ENCODE assay signal across 18 cellular contexts in the genomic region with DNA sequence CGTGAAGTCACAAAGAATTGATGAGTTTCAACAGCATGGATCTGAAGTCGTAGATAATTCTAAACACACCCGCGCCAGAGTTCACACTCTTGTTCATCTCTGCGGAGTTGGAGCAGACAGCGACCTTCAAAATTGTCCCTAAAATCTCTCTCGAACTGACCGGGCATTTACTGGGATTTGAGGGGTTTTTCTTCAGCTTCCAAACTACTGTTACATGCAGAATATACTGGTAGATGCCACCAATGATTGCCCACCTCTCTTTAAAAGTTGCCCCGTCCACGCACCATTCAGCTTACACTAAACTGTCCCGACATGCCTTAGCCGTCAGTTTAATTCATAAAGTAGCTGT. TPM values are rescaled to one million over a fixed set of nuclear protein-coding genes. Genes with fewer than 3 reads are reported as not detected.
DNase-seq lines count a peak whose midpoint lies in the region; ATAC-seq, FAIRE-seq and TF ChIP-seq lines count a peak whose summit lies in the region.
"Had no signal": no experiment of that assay in that cellular context is flagged by ENCODE, and none has a peak within 500 bp of the region (broad histone marks: within the 10 kb centered on the region; RNA-seq: fewer than 3 reads in every experiment).

No MANE protein-coding gene starts in this region.

- 0 out of 2 replicates have a peak overlapping the region, but pooled peaks have one; percentile 4 for H3K18ac ChIP-seq in H1 (ENCODE audit: extremely low read depth, low read length)

- no peak overlapping the region for H4K91ac ChIP-seq in H1 (replicated peaks; ENCODE audit: insufficient read length, low read length)

- POLR2A ChIA-PET in activated CD4-positive, alpha-beta T cell treated with anti-CD3 and anti-CD28 coated beads, Interleukin-2, amount 10 ng/mL, durations not matched to agents 7 days and 5 days (lab: Charles Lee), result no interaction called here
- POLR2A ChIA-PET in H1 (lab: Charles Lee; ENCODE audit: partially characterized antibody), result interaction anchor here (0.7 to 1.6 kb wide), 4 partner anchors 15 to 425 kb away, joined by 3 to 6 read pairs (median 4); no protein-coding TSS in a partner anchor

- peaks cover 42 to 83% (median 70%) of the 10 kb centered on the region in 4 experiments for H3K27me3 ChIP-seq in H1 (replicated peaks in 1 of 4; ENCODE audit: control insufficient read depth in 3 of 4, extremely low read depth in 1 of 4, insufficient read depth in 3 of 4, low read length in 3 of 4)
- H3K27me3 ChIP-seq: ascending aorta had no signal

- H3K4me3 Mint-ChIP-seq in activated CD4-positive, alpha-beta T cell treated with anti-CD3 and anti-CD28 coated beads, Interleukin-2, amount 10 ng/mL, durations not matched to agents 7 days and 5 days, result no peak overlapping the region
- H3K4me3 Mint-ChIP-seq in mesothelial cell of epicardium, result peak overlapping the region; percentile 76
- peak overlapping the region; percentile 95 for H3K4me3 Mint-ChIP-seq in type B pancreatic cell

- no peak for ATAC-seq in HG02970 (IDR thresholded peaks at IDR 0.05; ENCODE audit: low FRiP score, unreplicated experiment)
- ATAC-seq: stimulated activated naive B cell treated with anti-CD40 and anti-IgM and Interleukin-4, amounts not matched to agents 10 μg/mL and 1 μg/mL and 100 μg/mL, for 72 hours had no signal

- H3K4me2 ChIP-seq in H1 (ENCODE audit: insufficient read depth in 1 of 2, low read depth in 2 of 2, low read length in 2 of 2), result peak overlapping the region; percentile 88 to 98

- peaks cover 20% of the 10 kb centered on the region for H3K23me2 ChIP-seq in H1 (ENCODE audit: low read depth, low read length)

- no peak overlapping the region for H3K14ac ChIP-seq in H1 (ENCODE audit: insufficient read length)

- CTCF ChIA-PET in activated CD4-positive, alpha-beta T cell treated with anti-CD3 and anti-CD28 coated beads, Interleukin-2, amount 10 ng/mL, durations not matched to agents 7 days and 5 days (lab: Charles Lee), result no interaction called here
- CTCF ChIA-PET in H1 (lab: Charles Lee; ENCODE audit: partially characterized antibody), result interaction anchor here (1.0 to 11.8 kb wide), 10 partner anchors 9 to 610 kb away, joined by 3 to 113 read pairs (median 4); no protein-coding TSS in a partner anchor

- H2BK15ac ChIP-seq in H1 (ENCODE audit: low read length), result no peak overlapping the region

- no peak overlapping the region for H4K8ac ChIP-seq in H1 (ENCODE audit: extremely low read depth, insufficient read depth, low read length)

- H3K23ac ChIP-seq in H1 (ENCODE audit: insufficient read length), result no peak overlapping the region

- H2BK5ac ChIP-seq in H1 (ENCODE audit: low read depth, low read length), result no peak overlapping the region; the same call in 1 of the 2 replicates

- H3K9ac ChIP-seq in H1 (replicated peaks in 1 of 4; ENCODE audit: extremely low read depth in 1 of 4, low read depth in 3 of 4, low read length in 3 of 4), result no peak overlapping the region; a peak in 1 of 7 replicates

- 1% methylated on average over 12 of the region's 12 CpGs; no CpG with 5 or more reads in 1 of the 2 experiments for WGBS in H1 (ENCODE audit: extremely low coverage in 1 of 2, insufficient coverage in 1 of 2, insufficient read length in 1 of 2, insufficient replicate concordance in 2 of 2, low coverage in 1 of 2, low lambda C conversion rate in 2 of 2, missing lambda C conversion rate in 1 of 2), 2 experiments

- TF ChIP-seq POLR2A in H1 (IDR thresholded peaks at IDR 0.05; ENCODE audit: control extremely low read depth in 1 of 2, low read depth in 2 of 2, low read length in 2 of 2), result no peak

- peak overlapping the region; percentile 97 for H2BK12ac ChIP-seq in H1 (ENCODE audit: low read depth, low read length)

- peaks cover 6% of the 10 kb centered on the region for H3K4me1 Mint-ChIP-seq in activated CD4-positive, alpha-beta T cell treated with anti-CD3 and anti-CD28 coated beads, Interleukin-2, amount 10 ng/mL, durations not matched to agents 7 days and 5 days
- H3K4me1 Mint-ChIP-seq in mesothelial cell of epicardium (peaks cover 72% of the 10 kb centered on the region), type B pancreatic cell (ENCODE audit: unreplicated experiment) (peaks cover 27% of the 10 kb centered on the region)

- no peaks in the 10 kb centered on the region for H3K9me3 ChIP-seq in H1 (ENCODE audit: insufficient read depth in 2 of 2, low read depth in 1 of 2, low read length in 1 of 2)
- H3K9me3 ChIP-seq: ascending aorta, SJSA1 had no signal

- no peak for DNase-seq in activated CD4-positive, alpha-beta T cell treated with anti-CD3 and anti-CD28 coated beads, Interleukin-2, amount 10 ng/mL, durations not matched to agents 7 days and 5 days
- no peak for DNase-seq in activated CD4-positive, alpha-beta T cell treated with anti-CD3 and anti-CD28 coated beads, Interleukin-2, amount 50 U/mL, for 1 hour
- DNase-seq in H1 (ENCODE audit: low read depth in 1 of 2, low spot score in 2 of 2), result no peak
- DNase-seq in mesothelial cell of epicardium (ENCODE audit: low spot score in 2 of 2, unreplicated experiment in 2 of 2), result no peak
- DNase-seq in type B pancreatic cell (ENCODE audit: extremely low spot score, unreplicated experiment), result no peak
- no peak for DNase-seq in OCI-M1 (lab: John Stamatoyannopoulos, UW)
- DNase-seq in NK-92 (lab: John Stamatoyannopoulos, UW; ENCODE audit: unreplicated experiment), result no peak
- DNase-seq: activated CD4-positive, alpha-beta T cell treated with anti-CD3 and anti-CD28 coated beads for 48 hours; foreskin melanocyte; NCI-H1694; stimulated activated naive B cell treated with anti-CD40 and anti-IgM and Interleukin-4, amounts not matched to agents 10 μg/mL and 1 μg/mL and 100 μg/mL, for 72 hours had no signal

- H3K4ac ChIP-seq in H1 (replicated peaks; ENCODE audit: insufficient read length, low read depth, low read length), result no peak overlapping the region

- no peak overlapping the region; the same call in 1 of the 2 replicates for H2AK5ac ChIP-seq in H1 (ENCODE audit: low read depth, low read length)

- 0 out of 2 replicates have a peak overlapping the region, but pooled peaks have one; percentile 1 for H2BK20ac ChIP-seq in H1 (ENCODE audit: low read length)

- peaks cover 0 to 2% of the 10 kb centered on the region in 2 experiments for H4K20me1 ChIP-seq in H1 (replicated peaks in 1 of 2; ENCODE audit: control insufficient read depth in 1 of 2, insufficient read depth in 2 of 2, low read length in 2 of 2)

- peaks cover 9 to 32% (median 16%) of the 10 kb centered on the region in 4 experiments; a peak in 6 of 7 replicates for H3K4me1 ChIP-seq in H1 (replicated peaks in 1 of 4; ENCODE audit: control insufficient read depth in 3 of 4, insufficient read depth in 4 of 4, low read length in 3 of 4)

- no peaks in the 10 kb centered on the region for H3K79me2 ChIP-seq in H1 (ENCODE audit: control insufficient read depth in 1 of 2, insufficient read depth in 2 of 2, low read length in 2 of 2)

- H3K9me3 Mint-ChIP-seq in activated CD4-positive, alpha-beta T cell treated with anti-CD3 and anti-CD28 coated beads, Interleukin-2, amount 10 ng/mL, durations not matched to agents 7 days and 5 days, result no peaks in the 10 kb centered on the region
- H3K9me3 Mint-ChIP-seq in mesothelial cell of epicardium (no peaks in the 10 kb centered on the region), type B pancreatic cell (no peaks in the 10 kb centered on the region)

- peaks cover 3% of the 10 kb centered on the region for H3K36me3 Mint-ChIP-seq in activated CD4-positive, alpha-beta T cell treated with anti-CD3 and anti-CD28 coated beads, Interleukin-2, amount 10 ng/mL, durations not matched to agents 7 days and 5 days (ENCODE audit: low read depth)
- H3K36me3 Mint-ChIP-seq in mesothelial cell of epicardium, result no peaks in the 10 kb centered on the region
- H3K36me3 Mint-ChIP-seq in type B pancreatic cell, result no peaks in the 10 kb centered on the region

- H3K56ac ChIP-seq in H1 (replicated peaks; ENCODE audit: insufficient read length, low read depth, low read length), result no peak overlapping the region

- H3K27ac Mint-ChIP-seq in activated CD4-positive, alpha-beta T cell treated with anti-CD3 and anti-CD28 coated beads, Interleukin-2, amount 10 ng/mL, durations not matched to agents 7 days and 5 days, result peak overlapping the region; percentile 4
- H3K27ac Mint-ChIP-seq in mesothelial cell of epicardium, result peak overlapping the region; percentile 92
- no peak overlapping the region for H3K27ac Mint-ChIP-seq in type B pancreatic cell

- no peak overlapping the region for H2BK120ac ChIP-seq in H1 (replicated peaks; ENCODE audit: low read depth, low read length)

- no peak overlapping the region for H2AFZ ChIP-seq in H1 (ENCODE audit: low read length)

- H3K27me3 Mint-ChIP-seq in activated CD4-positive, alpha-beta T cell treated with anti-CD3 and anti-CD28 coated beads, Interleukin-2, amount 10 ng/mL, durations not matched to agents 7 days and 5 days, result peaks cover 75% of the 10 kb centered on the region
- H3K27me3 Mint-ChIP-seq in mesothelial cell of epicardium (ENCODE audit: low read depth) (peaks cover 40% of the 10 kb centered on the region), type B pancreatic cell (peaks cover 89% of the 10 kb centered on the region)

- H4K5ac ChIP-seq in H1 (ENCODE audit: insufficient read length, low read depth, low read length), result no peak overlapping the region

- no peak for TF ChIP-seq RAD21 in H1 (IDR thresholded peaks at IDR 0.05 in 1 of 2, conservative IDR thresholded peaks at IDR 0.05 in 1 of 2; ENCODE audit: low read depth in 2 of 2, low read length in 2 of 2)

- no peaks in the 10 kb centered on the region for H3K79me1 ChIP-seq in H1 (ENCODE audit: low read depth, low read length)

- no peak for TF ChIP-seq EP300 in H1 (IDR thresholded peaks at IDR 0.05; ENCODE audit: borderline replicate concordance in 1 of 2, low read depth in 2 of 2, low read length in 2 of 2)

- H3K4me3 ChIP-seq in H1 (ENCODE audit: extremely low read depth in 1 of 4, insufficient read depth in 2 of 4, low read depth in 3 of 4, low read length in 4 of 4), result peak overlapping the region; percentile 35 to 62 (median 46); a peak in 7 of 8 replicates

- FAIRE-seq in H1 (lab: Jason Lieb, UNC), result no peak
- FAIRE-seq: A204.1, colon, GM18507 had no signal

- no peaks in the 10 kb centered on the region for H3K36me3 ChIP-seq in H1 (ENCODE audit: control insufficient read depth in 2 of 4, insufficient read depth in 4 of 4, low read length in 3 of 4)
- H3K36me3 ChIP-seq: ascending aorta, SJSA1 had no signal

- no peak overlapping the region for H3K27ac ChIP-seq in H1 (ENCODE audit: low read depth, low read length)
- H3K27ac ChIP-seq: ascending aorta, SJSA1 had no signal

- TF ChIP-seq CTCF in H1 (IDR thresholded peaks at IDR 0.05; ENCODE audit: control extremely low read depth in 1 of 3, insufficient read depth in 1 of 3, low read depth in 1 of 3, low read length in 3 of 3) (no peak), mesothelial cell of epicardium (IDR thresholded peaks at IDR 0.05; ENCODE audit: unreplicated experiment) (no peak), type B pancreatic cell (conservative IDR thresholded peaks at IDR 0.05) (no peak)

RNA-seq across cellular contexts. Expression of a gene that starts 5.2 kb away (rescaled TPM):
- total RNA-seq in activated CD4-positive, alpha-beta T cell treated with anti-CD3 and anti-CD28 coated beads, Interleukin-2, amount 10 ng/mL, durations not matched to agents 7 days and 5 days, result not detected
- total RNA-seq in H1 (2021; fragmentation: NEBNext Ultra II Directional; extraction: Animal tissue kit (Norgen Biotek cat#: 25700)), result 0.19 TPM in 1 of 2 replicates, not detected in the other
- polyA plus RNA-seq in H1 (2011; rRNA removed), result 0.05 and 0.14 TPM in 2 replicates
- 0.05 TPM for polyA plus RNA-seq in H1 (2011; cell fraction: cytosol; rRNA removed)
- polyA plus RNA-seq in H1 (2011; cell fraction: nucleus; rRNA removed), result 0.11 TPM
- 0.13 to 0.24 TPM in 2 of 4 replicates, not detected in the others for polyA plus RNA-seq in H1 (2012, experiment 1 of 2)
- 0.14 TPM for polyA plus RNA-seq in H1 (2012, experiment 2 of 2)
- 0.20 TPM for polyA plus RNA-seq in H1 (2013, experiment 1 of 2)
- 0.18 TPM for polyA plus RNA-seq in H1 (2013, experiment 2 of 2)
- polyA minus RNA-seq in H1 (2011; rRNA and poly(A)+ RNA removed), result 0.09 and 0.44 TPM in 2 replicates
- polyA minus RNA-seq in H1 (2011; cell fraction: cytosol; rRNA and poly(A)+ RNA removed), result not detected
- not detected for polyA minus RNA-seq in H1 (2011; cell fraction: nucleus; rRNA and poly(A)+ RNA removed)
- total RNA-seq in mesothelial cell of epicardium (12.0 to 14.7 TPM (median 13.7 TPM) in 3 replicates), type B pancreatic cell (ENCODE audit: low replicate concordance) (31.5 and 39.4 TPM in 2 replicates)
- total RNA-seq: ascending aorta, M059J had no signal

Comparison
In these comparisons a context has a peak if more than half of its experiments do, and no peak if none do; other contexts are left out.
1. RNA of a gene that starts 5.2 kb away (total RNA-seq): 31.5 to 39.4 TPM in type B pancreatic cell and 12.0 to 14.7 TPM in mesothelial cell of epicardium; 0.19 TPM in H1 and not detected in activated CD4-positive, alpha-beta T cell treated with anti-CD3 and anti-CD28 coated beads, Interleukin-2, amount 10 ng/mL, durations not matched to agents 7 days and 5 days; every median in the first group is over 10 times any median in the second.